1 cellular context compared by ENCODE assay signal in genomic region chr20:59039233-59039632, GRCh38.
TF ChIP-seq lines count a peak whose summit lies in the region.

No MANE protein-coding gene starts in this region.

TF ChIP-seq in A549, 52 proteins besides CTCF, POLR2A, EP300 and RAD21:
- TF ChIP-seq HES2 (IDR thresholded peaks at IDR 0.05), result no peak
- no peak for TF ChIP-seq CBX2 (IDR thresholded peaks at IDR 0.05; ENCODE audit: borderline replicate concordance, low read depth)
- no peak for TF ChIP-seq ZNF302 (CRISPR knock-in tag; IDR thresholded peaks at IDR 0.05)
- TF ChIP-seq CHD2 (IDR thresholded peaks at IDR 0.05; ENCODE audit: low read length, partially characterized antibody), result no peak
- TF ChIP-seq KDM1A (IDR thresholded peaks at IDR 0.05; ENCODE audit: low read depth), result no peak
- TF ChIP-seq HOXB13 (CRISPR knock-in tag; IDR thresholded peaks at IDR 0.05; ENCODE audit: low read depth), result no peak
- TF ChIP-seq PHF8 (IDR thresholded peaks at IDR 0.05; ENCODE audit: borderline replicate concordance, low read depth), result no peak
- TF ChIP-seq KDM5A (IDR thresholded peaks at IDR 0.05), result no peak
- no peak for TF ChIP-seq HDAC2 (IDR thresholded peaks at IDR 0.05)
- no peak for TF ChIP-seq FOSB (CRISPR knock-in tag; IDR thresholded peaks at IDR 0.05)
- TF ChIP-seq ZFP36 (IDR thresholded peaks at IDR 0.05; ENCODE audit: borderline replicate concordance, partially characterized antibody), result no peak
- TF ChIP-seq BCL3 (IDR thresholded peaks at IDR 0.05), result no peak
TF ChIP-seq in A549: peak in this region for 0.
